Comparison of ENCODE assay signal across 1 cellular context in the genomic region with DNA sequence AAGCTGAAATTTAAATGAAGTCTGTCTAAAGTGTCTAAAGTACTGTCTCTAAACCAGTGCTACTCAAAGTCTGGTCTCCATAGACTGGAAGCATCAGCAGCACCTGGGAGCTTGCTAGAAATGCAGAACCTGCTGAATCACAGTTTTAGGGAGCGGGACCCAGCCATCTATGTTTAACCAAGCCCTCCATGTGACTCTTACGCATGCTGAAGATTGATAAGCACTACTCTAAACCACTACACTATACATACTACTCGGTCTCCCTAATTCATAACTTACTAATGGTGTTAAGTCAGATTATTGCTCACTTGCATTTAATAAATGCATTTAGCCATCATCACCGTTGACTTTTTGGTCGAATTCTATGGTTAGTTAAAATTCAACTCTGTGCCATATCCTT.
A peak's percentile ranks its signal among the peaks of the same experiment; 100 is the strongest.
TF ChIP-seq lines count a peak whose summit lies in the region.

No MANE protein-coding gene starts in this region.

TF ChIP-seq in K562, 482 proteins besides CTCF, POLR2A, EP300 and RAD21 (continued from another document and continues in another):
- TF ChIP-seq, protein P1, sequence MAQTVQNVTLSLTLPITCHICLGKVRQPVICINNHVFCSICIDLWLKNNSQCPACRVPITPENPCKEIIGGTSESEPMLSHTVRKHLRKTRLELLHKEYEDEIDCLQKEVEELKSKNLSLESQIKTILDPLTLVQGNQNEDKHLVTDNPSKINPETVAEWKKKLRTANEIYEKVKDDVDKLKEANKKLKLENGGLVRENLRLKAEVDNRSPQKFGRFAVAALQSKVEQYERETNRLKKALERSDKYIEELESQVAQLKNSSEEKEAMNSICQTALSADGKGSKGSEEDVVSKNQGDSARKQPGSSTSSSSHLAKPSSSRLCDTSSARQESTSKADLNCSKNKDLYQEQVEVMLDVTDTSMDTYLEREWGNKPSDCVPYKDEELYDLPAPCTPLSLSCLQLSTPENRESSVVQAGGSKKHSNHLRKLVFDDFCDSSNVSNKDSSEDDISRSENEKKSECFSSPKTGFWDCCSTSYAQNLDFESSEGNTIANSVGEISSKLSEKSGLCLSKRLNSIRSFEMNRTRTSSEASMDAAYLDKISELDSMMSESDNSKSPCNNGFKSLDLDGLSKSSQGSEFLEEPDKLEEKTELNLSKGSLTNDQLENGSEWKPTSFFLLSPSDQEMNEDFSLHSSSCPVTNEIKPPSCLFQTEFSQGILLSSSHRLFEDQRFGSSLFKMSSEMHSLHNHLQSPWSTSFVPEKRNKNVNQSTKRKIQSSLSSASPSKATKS (CRISPR knock-in tag; IDR thresholded peaks at IDR 0.05) = no peak
- TF ChIP-seq ZNF253 (CRISPR knock-in tag; conservative IDR thresholded peaks at IDR 0.05) = no peak
- no peak for TF ChIP-seq HIVEP1 (CRISPR knock-in tag; IDR thresholded peaks at IDR 0.05)
- TF ChIP-seq, protein P2, sequence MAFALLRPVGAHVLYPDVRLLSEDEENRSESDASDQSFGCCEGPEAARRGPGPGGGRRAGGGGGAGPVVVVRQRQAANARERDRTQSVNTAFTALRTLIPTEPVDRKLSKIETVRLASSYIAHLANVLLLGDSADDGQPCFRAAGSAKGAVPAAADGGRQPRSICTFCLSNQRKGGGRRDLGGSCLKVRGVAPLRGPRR (CRISPR knock-in tag; IDR thresholded peaks at IDR 0.05) = no peak
- TF ChIP-seq ZBTB9 (CRISPR knock-in tag; IDR thresholded peaks at IDR 0.05) = no peak
- TF ChIP-seq RBM22 (IDR thresholded peaks at IDR 0.05; ENCODE audit: low read depth, low read length, poor library complexity, severe bottlenecking) = no peak
- TF ChIP-seq WHSC1 (IDR thresholded peaks at IDR 0.05; ENCODE audit: low read length) = no peak
- TF ChIP-seq TCF3 (CRISPR knock-in tag; IDR thresholded peaks at IDR 0.05) = peak; percentile 74
- TF ChIP-seq DDX20 (tag; IDR thresholded peaks at IDR 0.05; ENCODE audit: low read depth) = no peak
- TF ChIP-seq GTF2A2 (tag; IDR thresholded peaks at IDR 0.05) = no peak
- no peak for TF ChIP-seq ZNF232 (CRISPR knock-in tag; IDR thresholded peaks at IDR 0.05)
- no peak for TF ChIP-seq BMI1 (IDR thresholded peaks at IDR 0.05; ENCODE audit: low read length)
- TF ChIP-seq ELF2 (CRISPR knock-in tag; IDR thresholded peaks at IDR 0.05) = no peak
- no peak for TF ChIP-seq NELFE (IDR thresholded peaks at IDR 0.05; ENCODE audit: insufficient read depth, insufficient read length)
- no peak for TF ChIP-seq ZNF785 (CRISPR knock-in tag; IDR thresholded peaks at IDR 0.05)
- TF ChIP-seq SRF (CRISPR knock-in tag; IDR thresholded peaks at IDR 0.05) = no peak
- no peak for TF ChIP-seq RBM25 (IDR thresholded peaks at IDR 0.05; ENCODE audit: low read depth, low read length, severe bottlenecking)
- TF ChIP-seq ELF1 (tag; IDR thresholded peaks at IDR 0.05) = no peak
- no peak for TF ChIP-seq KDM5B (IDR thresholded peaks at IDR 0.05; ENCODE audit: insufficient replicate concordance, low read depth, low read length)
- no peak for TF ChIP-seq KLF16 (IDR thresholded peaks at IDR 0.05)
- TF ChIP-seq DACH1 (IDR thresholded peaks at IDR 0.05; ENCODE audit: partially characterized antibody) = peak; percentile 65
- TF ChIP-seq ETV6 (IDR thresholded peaks at IDR 0.05; ENCODE audit: borderline replicate concordance in 1 of 2, low read depth in 2 of 2, low read length in 1 of 2) = no peak
- TF ChIP-seq ETV6 (CRISPR knock-in tag; IDR thresholded peaks at IDR 0.05; ENCODE audit: borderline replicate concordance) = no peak
- no peak for TF ChIP-seq ARID3B (CRISPR knock-in tag; IDR thresholded peaks at IDR 0.05; ENCODE audit: borderline replicate concordance)
- TF ChIP-seq FOXK1 (CRISPR knock-in tag; IDR thresholded peaks at IDR 0.05; ENCODE audit: borderline replicate concordance) = no peak
- TF ChIP-seq, protein P3, sequence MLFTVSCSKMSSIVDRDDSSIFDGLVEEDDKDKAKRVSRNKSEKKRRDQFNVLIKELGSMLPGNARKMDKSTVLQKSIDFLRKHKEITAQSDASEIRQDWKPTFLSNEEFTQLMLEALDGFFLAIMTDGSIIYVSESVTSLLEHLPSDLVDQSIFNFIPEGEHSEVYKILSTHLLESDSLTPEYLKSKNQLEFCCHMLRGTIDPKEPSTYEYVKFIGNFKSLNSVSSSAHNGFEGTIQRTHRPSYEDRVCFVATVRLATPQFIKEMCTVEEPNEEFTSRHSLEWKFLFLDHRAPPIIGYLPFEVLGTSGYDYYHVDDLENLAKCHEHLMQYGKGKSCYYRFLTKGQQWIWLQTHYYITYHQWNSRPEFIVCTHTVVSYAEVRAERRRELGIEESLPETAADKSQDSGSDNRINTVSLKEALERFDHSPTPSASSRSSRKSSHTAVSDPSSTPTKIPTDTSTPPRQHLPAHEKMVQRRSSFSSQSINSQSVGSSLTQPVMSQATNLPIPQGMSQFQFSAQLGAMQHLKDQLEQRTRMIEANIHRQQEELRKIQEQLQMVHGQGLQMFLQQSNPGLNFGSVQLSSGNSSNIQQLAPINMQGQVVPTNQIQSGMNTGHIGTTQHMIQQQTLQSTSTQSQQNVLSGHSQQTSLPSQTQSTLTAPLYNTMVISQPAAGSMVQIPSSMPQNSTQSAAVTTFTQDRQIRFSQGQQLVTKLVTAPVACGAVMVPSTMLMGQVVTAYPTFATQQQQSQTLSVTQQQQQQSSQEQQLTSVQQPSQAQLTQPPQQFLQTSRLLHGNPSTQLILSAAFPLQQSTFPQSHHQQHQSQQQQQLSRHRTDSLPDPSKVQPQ (CRISPR knock-in tag; IDR thresholded peaks at IDR 0.05; ENCODE audit: borderline replicate concordance) = no peak
- no peak for TF ChIP-seq ZNF165 (CRISPR knock-in tag; IDR thresholded peaks at IDR 0.05; ENCODE audit: borderline replicate concordance)
- TF ChIP-seq JUN (IDR thresholded peaks at IDR 0.05; ENCODE audit: borderline replicate concordance, low read depth, low read length) = peak; percentile 39; the same call in 1 of the 2 replicates
- no peak for TF ChIP-seq JUN (CRISPR knock-in tag; IDR thresholded peaks at IDR 0.05; ENCODE audit: borderline replicate concordance)
- peak; percentile 65; the same call in 1 of the 2 replicates for TF ChIP-seq MITF (IDR thresholded peaks at IDR 0.05)
- TF ChIP-seq NONO (IDR thresholded peaks at IDR 0.05; ENCODE audit: low read depth in 2 of 2, low read length in 1 of 2) = no peak
- TF ChIP-seq, protein P4, sequence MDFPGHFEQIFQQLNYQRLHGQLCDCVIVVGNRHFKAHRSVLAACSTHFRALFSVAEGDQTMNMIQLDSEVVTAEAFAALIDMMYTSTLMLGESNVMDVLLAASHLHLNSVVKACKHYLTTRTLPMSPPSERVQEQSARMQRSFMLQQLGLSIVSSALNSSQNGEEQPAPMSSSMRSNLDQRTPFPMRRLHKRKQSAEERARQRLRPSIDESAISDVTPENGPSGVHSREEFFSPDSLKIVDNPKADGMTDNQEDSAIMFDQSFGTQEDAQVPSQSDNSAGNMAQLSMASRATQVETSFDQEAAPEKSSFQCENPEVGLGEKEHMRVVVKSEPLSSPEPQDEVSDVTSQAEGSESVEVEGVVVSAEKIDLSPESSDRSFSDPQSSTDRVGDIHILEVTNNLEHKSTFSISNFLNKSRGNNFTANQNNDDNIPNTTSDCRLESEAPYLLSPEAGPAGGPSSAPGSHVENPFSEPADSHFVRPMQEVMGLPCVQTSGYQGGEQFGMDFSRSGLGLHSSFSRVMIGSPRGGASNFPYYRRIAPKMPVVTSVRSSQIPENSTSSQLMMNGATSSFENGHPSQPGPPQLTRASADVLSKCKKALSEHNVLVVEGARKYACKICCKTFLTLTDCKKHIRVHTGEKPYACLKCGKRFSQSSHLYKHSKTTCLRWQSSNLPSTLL (IDR thresholded peaks at IDR 0.05) = no peak
- TF ChIP-seq FOXA3 (CRISPR knock-in tag; conservative IDR thresholded peaks at IDR 0.05 in 1 of 2, IDR thresholded peaks at IDR 0.05 in 1 of 2) = peak in 1 of 2 experiments; percentile 33; a peak in 1 of 4 replicates
- TF ChIP-seq FOS (IDR thresholded peaks at IDR 0.05; ENCODE audit: extremely low read depth, insufficient read length) = no peak
- no peak for TF ChIP-seq ZNF3 (CRISPR knock-in tag; IDR thresholded peaks at IDR 0.05)
- no peak for TF ChIP-seq DIDO1 (tag; IDR thresholded peaks at IDR 0.05; ENCODE audit: low read depth)
- no peak for TF ChIP-seq SMAD2 (IDR thresholded peaks at IDR 0.05; ENCODE audit: low read depth, low read length)
- TF ChIP-seq HDAC8 (tag; IDR thresholded peaks at IDR 0.05) = no peak
- no peak for TF ChIP-seq CREB3L1 (IDR thresholded peaks at IDR 0.05; ENCODE audit: borderline replicate concordance, low read depth)
- peak in 1 of 2 experiments; percentile 50 for TF ChIP-seq AFF1 (IDR thresholded peaks at IDR 0.05; ENCODE audit: low read depth in 1 of 2, partially characterized antibody in 2 of 2)
- peak; percentile 72 for TF ChIP-seq JUND (IDR thresholded peaks at IDR 0.05; ENCODE audit: borderline replicate concordance, low read depth, low read length)
- no peak; the same call in 1 of the 3 replicates for TF ChIP-seq JUND (tag; IDR thresholded peaks at IDR 0.05; ENCODE audit: borderline replicate concordance, low read depth, low read length)
- TF ChIP-seq, protein P5, sequence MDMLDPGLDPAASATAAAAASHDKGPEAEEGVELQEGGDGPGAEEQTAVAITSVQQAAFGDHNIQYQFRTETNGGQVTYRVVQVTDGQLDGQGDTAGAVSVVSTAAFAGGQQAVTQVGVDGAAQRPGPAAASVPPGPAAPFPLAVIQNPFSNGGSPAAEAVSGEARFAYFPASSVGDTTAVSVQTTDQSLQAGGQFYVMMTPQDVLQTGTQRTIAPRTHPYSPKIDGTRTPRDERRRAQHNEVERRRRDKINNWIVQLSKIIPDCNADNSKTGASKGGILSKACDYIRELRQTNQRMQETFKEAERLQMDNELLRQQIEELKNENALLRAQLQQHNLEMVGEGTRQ (CRISPR knock-in tag; IDR thresholded peaks at IDR 0.05) = peak; percentile 57
- no peak for TF ChIP-seq DMBX1 (CRISPR knock-in tag; IDR thresholded peaks at IDR 0.05; ENCODE audit: borderline replicate concordance)
- TF ChIP-seq NFRKB (IDR thresholded peaks at IDR 0.05; ENCODE audit: low read depth) = no peak
- TF ChIP-seq ZNF224 (CRISPR knock-in tag; IDR thresholded peaks at IDR 0.05) = no peak
- no peak for TF ChIP-seq RFX7 (CRISPR knock-in tag; IDR thresholded peaks at IDR 0.05)
